ENCODE assay signal across 15 cellular contexts in the genomic region with DNA sequence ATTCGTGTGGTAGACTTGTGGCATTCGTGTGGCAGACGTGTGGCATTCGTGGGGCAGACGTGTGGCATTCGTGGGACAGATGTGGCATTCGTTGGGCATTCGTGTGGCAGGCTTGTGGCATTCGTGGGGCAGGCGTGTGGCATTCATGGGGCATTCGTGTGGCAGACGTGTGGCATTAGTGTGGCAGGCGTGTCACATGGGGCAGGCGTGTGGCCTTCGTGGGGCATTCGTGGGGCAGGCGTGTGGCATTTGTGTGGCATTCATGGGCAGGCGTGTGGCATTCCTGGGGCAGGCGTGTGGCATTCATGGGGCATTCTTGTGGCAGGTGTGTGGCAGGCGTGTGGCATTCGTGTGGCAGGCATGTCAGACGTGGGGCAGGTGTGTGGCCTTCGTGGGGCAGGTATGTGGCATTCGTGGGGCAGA.
DNase-seq lines count a peak whose midpoint lies in the region; ATAC-seq lines count a peak whose summit lies in the region.
"Had no signal": no experiment of that assay in that cellular context is flagged by ENCODE, and none has a peak within 500 bp of the region (broad histone marks: within the 10 kb centered on the region; RNA-seq: fewer than 3 reads in every experiment).

No MANE protein-coding gene starts in this region.

- H3K4me3 Mint-ChIP-seq in T-helper 2 cell treated with Interferon-gamma antibody and Interleukin-4, amounts not matched to agents 5 μg/mL and 100 μg/mL, for 36 hours: no peak overlapping the region
- H3K4me3 Mint-ChIP-seq in activated naive CD8-positive, alpha-beta T cell: no peak overlapping the region
- peak overlapping the region in 1 of 8 donors; percentile 24 for H3K4me3 Mint-ChIP-seq in naive B cell

- DNase-seq in T-helper 2 cell treated with Interferon-gamma antibody and Interleukin-4, amounts not matched to agents 5 μg/mL and 100 μg/mL, for 36 hours (ENCODE audit: low spot score): no peak
- DNase-seq in T-helper 2 cell (no peak), ELR (ENCODE audit: low read depth) (peak; percentile 8), naive B cell (no peak), DMS153 treated with DMSO at 0.1 percent for 48 hours (lab: John Stamatoyannopoulos, UW; ENCODE audit: unreplicated experiment) (no peak)
- DNase-seq: left lung; MG63; NCI-H345; small intestine; stimulated activated naive CD4-positive, alpha-beta T cell; uterus had no signal

- peaks cover 24% of the 10 kb centered on the region for H3K9me3 Mint-ChIP-seq in T-helper 2 cell treated with Interferon-gamma antibody and Interleukin-4, amounts not matched to agents 5 μg/mL and 100 μg/mL, for 36 hours
- peaks cover 8% of the 10 kb centered on the region for H3K9me3 Mint-ChIP-seq in activated naive CD8-positive, alpha-beta T cell (ENCODE audit: low read depth)
- peaks cover 0 to 7% (median 3%) of the 10 kb centered on the region in 7 donors for H3K9me3 Mint-ChIP-seq in naive B cell

- H3K27me3 Mint-ChIP-seq in T-helper 2 cell treated with Interferon-gamma antibody and Interleukin-4, amounts not matched to agents 5 μg/mL and 100 μg/mL, for 36 hours (ENCODE audit: low read depth): no peaks in the 10 kb centered on the region
- H3K27me3 Mint-ChIP-seq in activated naive CD8-positive, alpha-beta T cell: no peaks in the 10 kb centered on the region
- H3K27me3 Mint-ChIP-seq in naive B cell: no peaks in the 10 kb centered on the region

- ATAC-seq in naive B cell (ENCODE audit: low read depth in 2 of 2) (no peak), HG02610 (IDR thresholded peaks at IDR 0.05; ENCODE audit: unreplicated experiment) (no peak), HG03354 (IDR thresholded peaks at IDR 0.05; ENCODE audit: poor library complexity, severe bottlenecking, unreplicated experiment) (no peak)
- ATAC-seq: activated CD4-positive, CD25-positive, alpha-beta regulatory T cell treated with anti-CD3 and anti-CD28 coated beads, Interleukin-2, amount 50 U/mL, for 24 hours had no signal

- H3K36me3 Mint-ChIP-seq in T-helper 2 cell treated with Interferon-gamma antibody and Interleukin-4, amounts not matched to agents 5 μg/mL and 100 μg/mL, for 36 hours (ENCODE audit: low read depth): peaks cover 81% of the 10 kb centered on the region
- peaks cover 27% of the 10 kb centered on the region for H3K36me3 Mint-ChIP-seq in activated naive CD8-positive, alpha-beta T cell
- H3K36me3 Mint-ChIP-seq in naive B cell: peaks cover 40 to 48% of the 10 kb centered on the region in 2 donors

- peak overlapping the region; percentile 12 for H3K27ac Mint-ChIP-seq in T-helper 2 cell treated with Interferon-gamma antibody and Interleukin-4, amounts not matched to agents 5 μg/mL and 100 μg/mL, for 36 hours
- H3K27ac Mint-ChIP-seq in activated naive CD8-positive, alpha-beta T cell: peak overlapping the region; percentile 28
- peak overlapping the region; percentile 22 to 98 (median 92) for H3K27ac Mint-ChIP-seq in naive B cell

- peaks cover 19% of the 10 kb centered on the region for H3K4me1 Mint-ChIP-seq in T-helper 2 cell treated with Interferon-gamma antibody and Interleukin-4, amounts not matched to agents 5 μg/mL and 100 μg/mL, for 36 hours (ENCODE audit: low read depth)
- peaks cover 43% of the 10 kb centered on the region for H3K4me1 Mint-ChIP-seq in activated naive CD8-positive, alpha-beta T cell (ENCODE audit: low read depth)
- peaks cover 42 to 69% (median 49%) of the 10 kb centered on the region in 3 donors for H3K4me1 Mint-ChIP-seq in naive B cell

Comparison
In these comparisons a context has a peak if more than half of its experiments do, and no peak if none do; other contexts are left out.
1. H3K27ac Mint-ChIP-seq: peak in every context shown above with its lines; median percentile 92 in naive B cell; 28 in activated naive CD8-positive, alpha-beta T cell; 12 in T-helper 2 cell treated with Interferon-gamma antibody and Interleukin-4, amounts not matched to agents 5 μg/mL and 100 μg/mL, for 36 hours.